9 cellular contexts compared by ENCODE assay signal in the genomic region with DNA sequence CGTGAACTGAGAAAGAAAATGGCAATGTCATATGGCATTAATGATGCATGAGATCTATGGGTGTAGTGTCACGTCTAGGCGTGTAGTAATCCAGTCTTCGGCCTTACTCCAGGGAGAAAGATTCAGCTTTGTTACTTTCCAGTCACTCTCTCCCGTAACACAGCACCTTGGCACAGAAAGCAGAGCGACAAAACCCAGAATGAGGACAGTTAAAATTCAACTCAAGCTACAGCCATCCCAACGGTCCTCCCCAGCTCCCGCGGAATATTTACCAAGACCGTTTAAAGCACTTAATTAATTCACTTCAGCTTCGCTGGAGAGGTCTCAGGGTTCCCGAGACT. TPM values are rescaled to one million over a fixed set of nuclear protein-coding genes. Genes with fewer than 3 reads are reported as not detected.
DNase-seq lines count a peak whose midpoint lies in the region; ATAC-seq, FAIRE-seq and TF ChIP-seq lines count a peak whose summit lies in the region.
"Had no signal": no experiment of that assay in that cellular context is flagged by ENCODE, and none has a peak within 500 bp of the region (broad histone marks: within the 10 kb centered on the region; RNA-seq: fewer than 3 reads in every experiment).

No MANE protein-coding gene starts in this region.

- ATAC-seq in HepG2, result no peak

- H3K27me3 Mint-ChIP-seq in T-helper 1 cell treated with Interleukin-12 subunit alpha and Interleukin-12 subunit beta and Interleukin-4 antibody, amounts not matched to agents 30 μg/mL and 1 μg/mL, for 36 hours (ENCODE audit: low read depth), result peaks cover 67% of the 10 kb centered on the region
- H3K27me3 Mint-ChIP-seq in brain, result peaks cover 18% of the 10 kb centered on the region

- TF ChIP-seq EP300 in HepG2 (IDR thresholded peaks at IDR 0.05; ENCODE audit: low read depth in 2 of 2, low read length in 2 of 2) (no peak), HepG2 (CRISPR knock-in tag; IDR thresholded peaks at IDR 0.05; ENCODE audit: borderline replicate concordance) (no peak)

- peak overlapping the region; percentile 81 for H3K4me2 ChIP-seq in HepG2 (ENCODE audit: low read depth, low read length)

- H3K36me3 ChIP-seq in HepG2 (replicated peaks in 1 of 2; ENCODE audit: control insufficient read depth in 1 of 2, insufficient read depth in 2 of 2, low read length in 2 of 2), result no peaks in the 10 kb centered on the region
- H3K36me3 ChIP-seq: BE2C had no signal

- no peaks in the 10 kb centered on the region; a peak in 1 of 5 replicates for H3K27me3 ChIP-seq in HepG2 (ENCODE audit: control insufficient read depth in 1 of 2, insufficient read depth in 2 of 2, low read length in 2 of 2)

- DNase-seq in T-helper 1 cell (no peak), HepG2 (ENCODE audit: low spot score) (no peak), NCI-H1105 (lab: John Stamatoyannopoulos, UW) (no peak), DMS 273 treated with DMSO at 0.1 percent for 48 hours (lab: John Stamatoyannopoulos, UW) (no peak)
- no peak for DNase-seq in NK-92 treated with Interleukin-12 subunit alpha and Interleukin-12 subunit beta, amount 100 ng/mL, for 24 hours (lab: John Stamatoyannopoulos, UW)

- no peak for TF ChIP-seq CTCF in brain (conservative IDR thresholded peaks at IDR 0.05)
- TF ChIP-seq CTCF in HepG2 (CRISPR knock-in tag; IDR thresholded peaks at IDR 0.05), result no peak

- H3K27ac ChIP-seq in HepG2 (ENCODE audit: extremely low read length, insufficient read depth, low read length), result peak overlapping the region; percentile 42
- peak overlapping the region; percentile 78 for H3K27ac ChIP-seq in temporal lobe (ENCODE audit: low read depth, low read length)

- CTCF ChIA-PET in HepG2 (lab: Yijun Ruan, JAX; ENCODE audit: low intra/inter-chr PET ratio, low total read pairs), result no interaction called here

- no peak for TF ChIP-seq POLR2A in HepG2 (IDR thresholded peaks at IDR 0.05; ENCODE audit: insufficient read depth in 1 of 2, low read depth in 2 of 2, low read length in 2 of 2)

- H2AFZ ChIP-seq in HepG2 (ENCODE audit: low read length), result peak overlapping the region; percentile 68

- in situ Hi-C loops in HepG2 (cut with HindIII; ENCODE audit: extremely low pct_ligation_motif_present, low pct_unique_long_range_greater_than_20kb), result loop anchor here (5.0 kb wide), 3 partner anchors 103 to 308 kb away; no protein-coding TSS in a partner anchor

- H4K20me1 ChIP-seq in HepG2 (ENCODE audit: insufficient read depth, low read length), result peaks cover 28% of the 10 kb centered on the region

- H3K9ac ChIP-seq in HepG2 (ENCODE audit: insufficient read depth, low read depth, low read length), result peak overlapping the region; percentile 69

- H3K4me1 Mint-ChIP-seq in T-helper 1 cell treated with Interleukin-12 subunit alpha and Interleukin-12 subunit beta and Interleukin-4 antibody, amounts not matched to agents 30 μg/mL and 1 μg/mL, for 36 hours (ENCODE audit: low read depth), result peaks cover 20% of the 10 kb centered on the region
- peaks cover 54% of the 10 kb centered on the region for H3K4me1 Mint-ChIP-seq in brain

- H3K36me3 Mint-ChIP-seq in T-helper 1 cell treated with Interleukin-12 subunit alpha and Interleukin-12 subunit beta and Interleukin-4 antibody, amounts not matched to agents 30 μg/mL and 1 μg/mL, for 36 hours (ENCODE audit: low read depth), result peaks cover 4% of the 10 kb centered on the region
- no peaks in the 10 kb centered on the region for H3K36me3 Mint-ChIP-seq in brain

- H3K27ac Mint-ChIP-seq in T-helper 1 cell treated with Interleukin-12 subunit alpha and Interleukin-12 subunit beta and Interleukin-4 antibody, amounts not matched to agents 30 μg/mL and 1 μg/mL, for 36 hours, result peak overlapping the region; percentile 73
- H3K27ac Mint-ChIP-seq in brain, result peak overlapping the region; percentile 58 to 89 (median 84)

- H3K4me3 Mint-ChIP-seq in T-helper 1 cell treated with Interleukin-12 subunit alpha and Interleukin-12 subunit beta and Interleukin-4 antibody, amounts not matched to agents 30 μg/mL and 1 μg/mL, for 36 hours, result peak overlapping the region; percentile 82
- H3K4me3 Mint-ChIP-seq in brain, result peak overlapping the region; percentile 83 to 91 (median 85)

- H3K9me3 Mint-ChIP-seq in T-helper 1 cell treated with Interleukin-12 subunit alpha and Interleukin-12 subunit beta and Interleukin-4 antibody, amounts not matched to agents 30 μg/mL and 1 μg/mL, for 36 hours, result no peaks in the 10 kb centered on the region
- H3K9me3 Mint-ChIP-seq in brain, result no peaks in the 10 kb centered on the region

- 8% methylated on average over 12 of the region's 12 CpGs for whole genome bisulfite sequencing in HepG2 (ENCODE audit: low lambda C conversion rate)

- TF ChIP-seq RAD21 in HepG2 (CRISPR knock-in tag; IDR thresholded peaks at IDR 0.05), result no peak

- BruUV-seq in HepG2 (replicated peaks; lab: Mats Ljungman, UMichigan), result no TSS peak

- H3K4me3 ChIP-seq in HepG2 (replicated peaks in 1 of 3; ENCODE audit: insufficient read depth in 1 of 3, low read depth in 2 of 3, low read length in 3 of 3), result peak overlapping the region; percentile 81 to 98 (median 86)

- intact Hi-C loops in HepG2 (cut with micrococcal nuclease; ENCODE audit: unreplicated experiment), result loop anchor here (5.0 kb wide), 1 partner anchor 43 kb away; no protein-coding TSS in a partner anchor

- peak; percentile 37 for FAIRE-seq in HepG2 (lab: Jason Lieb, UNC)

- H3K9me3 ChIP-seq in HepG2 (ENCODE audit: low read length), result no peaks in the 10 kb centered on the region
- H3K9me3 ChIP-seq: BE2C had no signal

- POLR2A ChIA-PET in HepG2 (lab: Yijun Ruan, JAX), result interaction anchor here (0.7 to 6.7 kb wide), 15 partner anchors 13 to 295 kb away, joined by 3 to 53 read pairs (median 4); no protein-coding TSS in a partner anchor

- H3K79me2 ChIP-seq in HepG2 (ENCODE audit: insufficient read depth, low read length), result peaks cover 49% of the 10 kb centered on the region

- H3K4me1 ChIP-seq in HepG2 (ENCODE audit: insufficient read depth, low read length), result peaks cover 54% of the 10 kb centered on the region
- H3K4me1 ChIP-seq: BE2C had no signal

TF ChIP-seq in HepG2, 621 proteins besides CTCF, POLR2A, EP300 and RAD21 (continues in another document):
- no peak; the same call in 1 of the 2 replicates for TF ChIP-seq PHF21A (CRISPR knock-in tag; IDR thresholded peaks at IDR 0.05)
- TF ChIP-seq GTF3A (CRISPR knock-in tag; conservative IDR thresholded peaks at IDR 0.05), result no peak
- TF ChIP-seq SMAD1 (CRISPR knock-in tag; IDR thresholded peaks at IDR 0.05; ENCODE audit: borderline replicate concordance, low read depth), result no peak
- peak; percentile 76 for TF ChIP-seq IKZF4 (CRISPR knock-in tag; IDR thresholded peaks at IDR 0.05; ENCODE audit: borderline replicate concordance, low read depth, not compliant biosample characterization)
- peak; percentile 26; the same call in 1 of the 2 replicates for TF ChIP-seq SSRP1 (CRISPR knock-in tag; IDR thresholded peaks at IDR 0.05)
- TF ChIP-seq GTF2F1 (IDR thresholded peaks at IDR 0.05; ENCODE audit: low read length), result no peak
- no peak for TF ChIP-seq CEBPB (IDR thresholded peaks at IDR 0.05; ENCODE audit: borderline replicate concordance, low read depth, low read length)
- TF ChIP-seq HES4 (CRISPR knock-in tag; IDR thresholded peaks at IDR 0.05; ENCODE audit: borderline replicate concordance), result no peak
- TF ChIP-seq THYN1 (CRISPR knock-in tag; IDR thresholded peaks at IDR 0.05; ENCODE audit: borderline replicate concordance, low read depth), result no peak
- no peak for TF ChIP-seq ELF4 (CRISPR knock-in tag; IDR thresholded peaks at IDR 0.05; ENCODE audit: borderline replicate concordance)
- TF ChIP-seq REL (CRISPR knock-in tag; conservative IDR thresholded peaks at IDR 0.05), result no peak
- TF ChIP-seq MAFF (IDR thresholded peaks at IDR 0.05; ENCODE audit: low read depth, low read length), result no peak
- no peak for TF ChIP-seq CCDC6 (CRISPR knock-in tag; IDR thresholded peaks at IDR 0.05)
- no peak for TF ChIP-seq TCF12 (IDR thresholded peaks at IDR 0.05)
- TF ChIP-seq TCF12 (CRISPR knock-in tag; IDR thresholded peaks at IDR 0.05), result no peak
- TF ChIP-seq, protein P1, sequence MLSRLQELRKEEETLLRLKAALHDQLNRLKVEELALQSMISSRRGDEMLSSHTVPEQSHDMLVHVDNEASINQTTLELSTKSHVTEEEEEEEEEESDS (CRISPR knock-in tag; IDR thresholded peaks at IDR 0.05; ENCODE audit: borderline replicate concordance), result no peak
- no peak for TF ChIP-seq SP2 (CRISPR knock-in tag; IDR thresholded peaks at IDR 0.05)
- no peak for TF ChIP-seq EEA1 (CRISPR knock-in tag; IDR thresholded peaks at IDR 0.05; ENCODE audit: borderline replicate concordance)
- TF ChIP-seq, protein P2, sequence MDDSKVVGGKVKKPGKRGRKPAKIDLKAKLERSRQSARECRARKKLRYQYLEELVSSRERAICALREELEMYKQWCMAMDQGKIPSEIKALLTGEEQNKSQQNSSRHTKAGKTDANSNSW (CRISPR knock-in tag; IDR thresholded peaks at IDR 0.05; ENCODE audit: borderline replicate concordance), result 0 out of 2 replicates have a peak, but pooled peaks have one; percentile 28

RNA-seq across cellular contexts. Expression of a gene that starts 0.8 kb away (rescaled TPM):
- polyA plus RNA-seq in brain (ENCODE audit: insufficient read depth, low read depth, low replicate concordance), result 6.9 TPM
- 21.5 and 39.1 TPM in 2 replicates for total RNA-seq in HepG2 (2016; rRNA removed; fragmentation: Illumina TruSeq; extraction: Trizol)
- 87.0 and 95.7 TPM in 2 replicates for total RNA-seq in HepG2 (2016; cell fraction: cytosol; rRNA removed; fragmentation: Illumina TruSeq; extraction: Trizol; ENCODE audit: low read depth)
- total RNA-seq in HepG2 (2016; cell fraction: insoluble cytoplasmic fraction; rRNA removed; fragmentation: Illumina TruSeq; extraction: Trizol), result 19.5 and 37.7 TPM in 2 replicates
- total RNA-seq in HepG2 (2016; cell fraction: membrane; rRNA removed; fragmentation: Illumina TruSeq; extraction: Trizol), result 21.6 and 24.0 TPM in 2 replicates
- 70.5 and 71.4 TPM in 2 replicates for total RNA-seq in HepG2 (2016; cell fraction: nucleus; rRNA removed; fragmentation: Illumina TruSeq; extraction: Trizol)
- 61.6 and 69.9 TPM in 2 replicates for polyA plus RNA-seq in HepG2 (2011; rRNA removed)
- polyA plus RNA-seq in HepG2 (2011; cell fraction: cytosol; rRNA removed), result 47.0 and 57.8 TPM in 2 replicates
- polyA plus RNA-seq in HepG2 (2011; cell fraction: nucleus; rRNA removed), result 59.9 and 71.8 TPM in 2 replicates
- 47.6 and 59.6 TPM in 2 replicates for polyA plus RNA-seq in HepG2 (2012)
- 1.1 and 2.4 TPM in 2 replicates for polyA plus RNA-seq in HepG2 (2016; cell fraction: cytosol; fragmentation: Illumina TruSeq; extraction: Trizol; ENCODE audit: low read depth)
- 14.9 and 16.1 TPM in 2 replicates for polyA plus RNA-seq in HepG2 (2016; cell fraction: insoluble cytoplasmic fraction; fragmentation: Illumina TruSeq; extraction: Trizol; ENCODE audit: low read depth)
- polyA plus RNA-seq in HepG2 (2016; cell fraction: membrane; fragmentation: Illumina TruSeq; extraction: Trizol; ENCODE audit: low read depth), result 3.8 and 5.1 TPM in 2 replicates
- polyA plus RNA-seq in HepG2 (2016; cell fraction: nucleus; fragmentation: Illumina TruSeq; extraction: Trizol; ENCODE audit: insufficient read depth, low read depth), result 36.1 and 38.6 TPM in 2 replicates
- 452 and 516 TPM in 2 replicates for polyA minus RNA-seq in HepG2 (2011; rRNA and poly(A)+ RNA removed; ENCODE audit: low replicate concordance)
- 226 and 235 TPM in 2 replicates for polyA minus RNA-seq in HepG2 (2011; cell fraction: cytosol; rRNA and poly(A)+ RNA removed)
- polyA minus RNA-seq in HepG2 (2011; cell fraction: nucleus; rRNA and poly(A)+ RNA removed), result 306 and 348 TPM in 2 replicates
- 52.1 TPM for total RNA-seq in temporal lobe
